19 cellular contexts compared by ENCODE assay signal in the genomic region with DNA sequence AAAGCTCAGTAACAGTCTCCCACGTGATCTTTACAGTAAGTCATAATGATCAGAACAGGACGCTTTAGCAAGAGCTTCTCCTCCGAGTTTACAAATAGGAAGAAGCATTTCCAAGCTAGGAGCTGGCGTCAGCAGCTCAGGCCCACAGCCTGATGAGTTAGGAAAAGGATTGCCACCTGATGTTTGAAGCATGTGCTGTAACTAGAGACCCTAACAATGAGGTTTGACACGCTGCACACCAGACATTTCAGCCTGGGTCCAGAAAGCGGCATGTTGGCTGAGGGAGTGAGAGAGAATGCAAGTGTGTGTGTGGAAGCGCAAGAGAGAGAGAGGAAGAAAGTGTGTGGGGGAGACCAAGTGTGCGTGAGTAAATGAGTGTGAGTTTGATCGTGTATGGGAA.
"Had no signal": no experiment of that assay in that cellular context is flagged by ENCODE, and none has a peak within 500 bp of the region (broad histone marks: within the 10 kb centered on the region; RNA-seq: fewer than 3 reads in every experiment).

No MANE protein-coding gene starts in this region.

- H3K27ac ChIP-seq: left lung, thoracic aorta had no signal

- H3K27ac Mint-ChIP-seq: activated CD8-positive, alpha-beta T cell treated with anti-CD3 and anti-CD28 coated beads for 36 hours; activated T-cell treated with anti-CD3 and anti-CD28 coated beads, Interleukin-2, amount 50 U/mL, for 72 hours; natural killer cell had no signal

- H3K27me3 ChIP-seq: left lung, spleen had no signal

- H3K4me1 Mint-ChIP-seq: stimulated activated naive CD8-positive, alpha-beta T cell treated with anti-CD3 and anti-CD28 coated beads, Interleukin-15, amount 100 ng/mL, for 72 hours had no signal

- H3K4me3 ChIP-seq: left lung, spleen, thoracic aorta had no signal

- FAIRE-seq: astrocyte, colon, endometrium had no signal

- DNase-seq: activated CD8-positive, alpha-beta memory T cell treated with anti-CD3 and anti-CD28 coated beads, Interleukin-2, amount 50 U/mL, for 48 hours; activated CD8-positive, alpha-beta T cell treated with anti-CD3 and anti-CD28 coated beads for 36 hours; activated naive CD4-positive, alpha-beta T cell treated with Interleukin-2 at 50 U/mL for 16 hours; activated T-cell treated with anti-CD3 and anti-CD28 coated beads, Interleukin-2, amount 50 U/mL, for 72 hours; islet precursor cell; natural killer cell; occipital lobe; stimulated activated naive CD8-positive, alpha-beta T cell treated with anti-CD3 and anti-CD28 coated beads, Interleukin-15, amount 100 ng/mL, for 72 hours; T-helper 1 cell; T1000 had no signal

- ATAC-seq: activated CD8-positive, alpha-beta T cell treated with anti-CD3 and anti-CD28 coated beads for 36 hours; activated T-cell treated with anti-CD3 and anti-CD28 coated beads, Interleukin-2, amount 50 U/mL, for 72 hours; esophagus mucosa; left lung; natural killer cell; sciatic nerve; SK-N-SH treated with all-trans-retinoic acid at 6 μM for 48 hours; stimulated activated naive CD8-positive, alpha-beta T cell treated with anti-CD3 and anti-CD28 coated beads, Interleukin-15, amount 100 ng/mL, for 72 hours had no signal

- H3K27me3 Mint-ChIP-seq: activated CD8-positive, alpha-beta T cell treated with anti-CD3 and anti-CD28 coated beads for 36 hours; stimulated activated naive CD8-positive, alpha-beta T cell treated with anti-CD3 and anti-CD28 coated beads, Interleukin-15, amount 100 ng/mL, for 72 hours had no signal

- H3K9me3 ChIP-seq: left lung, spleen, thoracic aorta had no signal

- H3K9me3 Mint-ChIP-seq: activated CD8-positive, alpha-beta T cell treated with anti-CD3 and anti-CD28 coated beads for 36 hours; activated T-cell treated with anti-CD3 and anti-CD28 coated beads, Interleukin-2, amount 50 U/mL, for 72 hours; natural killer cell; stimulated activated naive CD8-positive, alpha-beta T cell treated with anti-CD3 and anti-CD28 coated beads, Interleukin-15, amount 100 ng/mL, for 72 hours had no signal

- H3K4me3 Mint-ChIP-seq: activated CD8-positive, alpha-beta T cell treated with anti-CD3 and anti-CD28 coated beads for 36 hours; activated T-cell treated with anti-CD3 and anti-CD28 coated beads, Interleukin-2, amount 50 U/mL, for 72 hours; natural killer cell; stimulated activated naive CD8-positive, alpha-beta T cell treated with anti-CD3 and anti-CD28 coated beads, Interleukin-15, amount 100 ng/mL, for 72 hours had no signal

- H3K36me3 Mint-ChIP-seq: natural killer cell had no signal
